11 cellular contexts compared by ENCODE assay signal in the genomic region with DNA sequence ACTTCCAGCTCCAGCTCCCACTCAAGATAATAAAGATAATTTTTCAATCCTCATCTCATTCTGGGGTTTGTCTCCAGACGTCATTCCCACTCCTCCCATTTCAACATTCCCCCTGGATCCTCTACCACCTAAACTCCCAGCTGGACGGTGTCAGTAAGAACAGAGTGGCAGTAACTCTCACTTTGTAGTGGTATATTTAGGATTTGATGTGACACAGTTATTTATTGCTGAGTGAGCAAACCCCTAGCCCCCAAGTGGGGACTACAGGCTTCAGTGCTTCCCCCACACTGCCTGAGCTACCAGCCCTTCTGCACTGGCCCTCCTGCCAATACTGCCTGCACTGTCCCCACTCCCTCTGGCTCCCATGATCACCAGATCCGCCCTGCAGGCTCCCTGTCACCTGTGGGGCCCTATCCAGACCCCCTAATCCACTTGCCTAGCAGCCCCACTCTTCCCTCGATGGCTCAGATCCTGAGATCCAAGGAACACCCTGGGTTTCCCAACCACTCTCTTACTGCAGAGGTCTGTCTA. TPM values are rescaled to one million over a fixed set of nuclear protein-coding genes. Genes with fewer than 3 reads are reported as not detected.
A peak's percentile ranks its signal among the peaks of the same experiment; 100 is the strongest.
DNase-seq lines count a peak whose midpoint lies in the region; ATAC-seq, FAIRE-seq and TF ChIP-seq lines count a peak whose summit lies in the region.
"Had no signal": no experiment of that assay in that cellular context is flagged by ENCODE, and none has a peak within 500 bp of the region (broad histone marks: within the 10 kb centered on the region; RNA-seq: fewer than 3 reads in every experiment).

No MANE protein-coding gene starts in this region.

- no peak overlapping the region for H3K4me3 ChIP-seq in GM23338
- H3K4me3 ChIP-seq in astrocyte (ENCODE audit: insufficient read depth, low read depth, low read length), result no peak overlapping the region
- no peak overlapping the region for H3K4me3 ChIP-seq in ovary

- H3F3A ChIP-seq in GM23338 (replicated peaks; ENCODE audit: low read depth), result peaks cover 17% of the 10 kb centered on the region

- no peak overlapping the region for H3K27ac ChIP-seq in GM23338 (ENCODE audit: low read depth)
- no peak overlapping the region for H3K27ac ChIP-seq in astrocyte (ENCODE audit: low read depth, low read length)
- H3K27ac ChIP-seq in ovary, result no peak overlapping the region

- FAIRE-seq in astrocyte (lab: Jason Lieb, UNC), result no peak

- H4K20me1 ChIP-seq in GM23338 (replicated peaks; ENCODE audit: insufficient read depth) (no peaks in the 10 kb centered on the region; the same call in 1 of the 2 replicates), astrocyte (ENCODE audit: insufficient read depth, low read length) (peaks cover 32% of the 10 kb centered on the region)

- H3K9me2 ChIP-seq in GM23338 (ENCODE audit: insufficient read depth), result no peaks in the 10 kb centered on the region

- H3K9me3 ChIP-seq in astrocyte (ENCODE audit: insufficient read depth, low read depth, low read length) (no peaks in the 10 kb centered on the region), ovary (no peaks in the 10 kb centered on the region)
- H3K9me3 ChIP-seq: upper lobe of left lung had no signal

- H3K4me2 ChIP-seq in GM23338 (no peak overlapping the region), astrocyte (ENCODE audit: low read length) (peak overlapping the region; percentile 99)

- H3K27me3 ChIP-seq in GM23338 (ENCODE audit: insufficient read depth) (no peaks in the 10 kb centered on the region), astrocyte (ENCODE audit: insufficient read depth, low read length) (no peaks in the 10 kb centered on the region), ovary (no peaks in the 10 kb centered on the region)
- H3K27me3 ChIP-seq: upper lobe of left lung had no signal

- peaks cover 70% of the 10 kb centered on the region for H3K4me1 Mint-ChIP-seq in CD14-positive monocyte
- peaks cover 35% of the 10 kb centered on the region for H3K4me1 Mint-ChIP-seq in GM23338
- peaks cover 15% of the 10 kb centered on the region for H3K4me1 Mint-ChIP-seq in astrocyte (ENCODE audit: low read depth, unreplicated experiment)
- peaks cover 56% of the 10 kb centered on the region for H3K4me1 Mint-ChIP-seq in nephron

- peaks cover 0 to 4% (median 0%) of the 10 kb centered on the region in 3 donors for H3K27me3 Mint-ChIP-seq in CD14-positive monocyte (ENCODE audit: low read depth in 3 of 3)
- peaks cover 24% of the 10 kb centered on the region for H3K27me3 Mint-ChIP-seq in GM23338 (ENCODE audit: insufficient read depth, low read depth, poor library complexity)
- no peaks in the 10 kb centered on the region for H3K27me3 Mint-ChIP-seq in astrocyte (ENCODE audit: low read depth, unreplicated experiment)
- no peaks in the 10 kb centered on the region for H3K27me3 Mint-ChIP-seq in nephron (ENCODE audit: low read depth)

- no peak for DNase-seq in CD14-positive monocyte (ENCODE audit: low spot score)
- no peak for DNase-seq in GM23338 (ENCODE audit: low spot score)
- no peak for DNase-seq in astrocyte (ENCODE audit: low read depth)
- no peak for DNase-seq in ovary
- DNase-seq in NCI-H524 (lab: John Stamatoyannopoulos, UW), result no peak
- DNase-seq: cerebellar nuclear complex, NCI-H526 treated with DMSO at 0.1 percent for 48 hours, upper lobe of left lung had no signal

- H3K36me3 ChIP-seq in GM23338 (ENCODE audit: insufficient read depth) (peaks cover 4% of the 10 kb centered on the region; the same call in 1 of the 2 replicates), astrocyte (ENCODE audit: insufficient read depth, low read length) (peaks cover 5% of the 10 kb centered on the region), ovary (no peaks in the 10 kb centered on the region)

- ATAC-seq in GM23338 (no peak), HG03025 (IDR thresholded peaks at IDR 0.05; ENCODE audit: low FRiP score, unreplicated experiment) (no peak), HG03469 (IDR thresholded peaks at IDR 0.05; ENCODE audit: unreplicated experiment) (no peak)

- peaks cover 28% of the 10 kb centered on the region for H3K79me2 ChIP-seq in GM23338 (replicated peaks; ENCODE audit: insufficient read depth)
- peaks cover 78% of the 10 kb centered on the region for H3K79me2 ChIP-seq in astrocyte (ENCODE audit: insufficient read depth, low read length)

- TF ChIP-seq POLR2A in ovary (IDR thresholded peaks at IDR 0.05), result no peak

- no peak for TF ChIP-seq CTCF in CD14-positive monocyte (IDR thresholded peaks at IDR 0.05)
- TF ChIP-seq CTCF in GM23338 (conservative IDR thresholded peaks at IDR 0.05; ENCODE audit: low read depth in 2 of 2), result no peak
- no peak for TF ChIP-seq CTCF in astrocyte (IDR thresholded peaks at IDR 0.05; ENCODE audit: insufficient read depth, low read depth, low read length)
- no peak for TF ChIP-seq CTCF in nephron (IDR thresholded peaks at IDR 0.05; ENCODE audit: unreplicated experiment in 3 of 3)
- no peak for TF ChIP-seq CTCF in ovary (IDR thresholded peaks at IDR 0.05)

- H3K4me3 Mint-ChIP-seq in CD14-positive monocyte (no peak overlapping the region), GM23338 (peak overlapping the region; percentile 90; the same call in 1 of the 3 replicates), astrocyte (ENCODE audit: unreplicated experiment) (peak overlapping the region; percentile 79), nephron (peak overlapping the region; percentile 83 to 95 (median 89))

- H3K4me1 ChIP-seq in GM23338 (ENCODE audit: insufficient read depth) (peaks cover 13% of the 10 kb centered on the region), astrocyte (ENCODE audit: insufficient read depth, low read length) (peaks cover 36% of the 10 kb centered on the region), ovary (ENCODE audit: insufficient read depth) (peaks cover 20% of the 10 kb centered on the region)

- H3K9ac ChIP-seq in astrocyte (ENCODE audit: low read length), result no peak overlapping the region

- TF ChIP-seq EP300 in ovary (IDR thresholded peaks at IDR 0.05), result no peak

- intact Hi-C loops in CD14-positive monocyte (cut with micrococcal nuclease) (no loop called here), ovary (cut with DNase I) (no loop called here)

- H3K27ac Mint-ChIP-seq in CD14-positive monocyte, result peak overlapping the region in 5 of 7 donors; percentile 25 to 84 (median 66)
- peak overlapping the region; percentile 80; the same call in 1 of the 2 replicates for H3K27ac Mint-ChIP-seq in GM23338
- H3K27ac Mint-ChIP-seq in astrocyte (ENCODE audit: unreplicated experiment), result no peak overlapping the region
- H3K27ac Mint-ChIP-seq in nephron, result peak overlapping the region; percentile 50 to 70 (median 67)

- H3K9me3 Mint-ChIP-seq in CD14-positive monocyte (peaks cover 0 to 2% (median 0%) of the 10 kb centered on the region in 7 donors), GM23338 (no peaks in the 10 kb centered on the region), astrocyte (ENCODE audit: unreplicated experiment) (no peaks in the 10 kb centered on the region), nephron (no peaks in the 10 kb centered on the region)

- H3K36me3 Mint-ChIP-seq in CD14-positive monocyte, result peaks cover 36 to 62% of the 10 kb centered on the region in 2 donors
- H3K36me3 Mint-ChIP-seq in GM23338 (ENCODE audit: low read depth), result peaks cover 31% of the 10 kb centered on the region
- peaks cover 23% of the 10 kb centered on the region for H3K36me3 Mint-ChIP-seq in astrocyte (ENCODE audit: low read depth, unreplicated experiment)
- peaks cover 20% of the 10 kb centered on the region for H3K36me3 Mint-ChIP-seq in nephron (ENCODE audit: low read depth)

- WGBS in ovary, 3 donors, result 70 to 75% (median 72%) methylated on average over 4 of the region's 4 CpGs

- no peak overlapping the region for H2AFZ ChIP-seq in GM23338
- H2AFZ ChIP-seq in astrocyte (ENCODE audit: low read depth, low read length), result no peak overlapping the region

TF ChIP-seq in GM23338, 12 proteins besides CTCF, POLR2A, EP300 and RAD21:
- TF ChIP-seq ZNF114 (CRISPR knock-in tag; IDR thresholded peaks at IDR 0.05), result no peak
- no peak for TF ChIP-seq POLR2AphosphoS5 (IDR thresholded peaks at IDR 0.05; ENCODE audit: low read depth)
- TF ChIP-seq STAT1 (IDR thresholded peaks at IDR 0.05; ENCODE audit: unreplicated experiment), result no peak
- no peak for TF ChIP-seq ZNF331 (CRISPR knock-in tag; IDR thresholded peaks at IDR 0.05; ENCODE audit: low read depth)

RNA-seq across cellular contexts. Expression of a gene that starts 2.4 kb away (rescaled TPM):
- 10 to 100 TPM; 18.1 to 23.4 TPM for polyA plus RNA-seq in CD14-positive monocyte
- total RNA-seq in GM23338 (2014; rRNA removed; shearing (Covaris generic)), result 12.8 and 15.0 TPM in 2 replicates
- 9.4 TPM in 2 replicates for polyA plus RNA-seq in GM23338 (2016; fragmentation: Nextera tagmentation; extraction: Ambion mirVana)
- total RNA-seq in astrocyte, result 14.7 and 15.5 TPM in 2 replicates
- 10 to 100 TPM; 13.9 to 26.2 (median 22.6) TPM for total RNA-seq in ovary
- polyA plus RNA-seq in ovary, result 10 to 100 TPM; 15.9 to 17.6 TPM

RNA-seq across cellular contexts. Expression of a gene that starts 2.5 kb away (rescaled TPM):
- polyA plus RNA-seq in CD14-positive monocyte (1 to 10 TPM; 4.2 to 4.8 TPM), GM23338 (2016; fragmentation: Nextera tagmentation; extraction: Ambion mirVana) (10.0 and 10.7 TPM in 2 replicates), ovary (1 to 10 TPM; 1.5 to 7.7 TPM)
- 1.2 and 4.2 TPM in 2 replicates for total RNA-seq in GM23338 (2014; rRNA removed; shearing (Covaris generic))
- total RNA-seq in astrocyte (0.89 and 1.2 TPM in 2 replicates), ovary (1 to 10 TPM; 1.3 to 7.2 (median 4.0) TPM)

RNA-seq across cellular contexts. Expression of a gene that starts 5.8 kb away (rescaled TPM):
- 10 to 100 TPM; 15.4 to 15.6 TPM for polyA plus RNA-seq in CD14-positive monocyte
- total RNA-seq in GM23338 (2014; rRNA removed; shearing (Covaris generic)), result 289 and 292 TPM in 2 replicates
- polyA plus RNA-seq in GM23338 (2016; fragmentation: Nextera tagmentation; extraction: Ambion mirVana), result 169 and 183 TPM in 2 replicates
- 233 and 247 TPM in 2 replicates for total RNA-seq in astrocyte
- total RNA-seq in ovary, result 100 to 1,000 TPM; 113 to 246 (median 209) TPM
- 100 to 1,000 TPM; 140 to 170 TPM for polyA plus RNA-seq in ovary

RNA-seq across cellular contexts. Expression of a gene that starts 6.6 kb away (rescaled TPM):
- polyA plus RNA-seq in CD14-positive monocyte (10 to 100 TPM; 12.0 to 13.9 TPM), GM23338 (2016; fragmentation: Nextera tagmentation; extraction: Ambion mirVana) (49.2 and 54.0 TPM in 2 replicates), ovary (10 to 100 TPM; 25.1 to 26.6 TPM)
- total RNA-seq in GM23338 (2014; rRNA removed; shearing (Covaris generic)), result 24.6 and 27.1 TPM in 2 replicates
- total RNA-seq in astrocyte (11.7 and 13.8 TPM in 2 replicates), ovary (10 to 100 TPM; 14.6 to 19.9 (median 16.5) TPM)

RNA-seq across cellular contexts. Expression of a gene that starts 7.7 kb away (rescaled TPM):
- polyA plus RNA-seq in CD14-positive monocyte (100 to 1,000 TPM; 195 to 227 TPM), GM23338 (2016; fragmentation: Nextera tagmentation; extraction: Ambion mirVana) (271 and 282 TPM in 2 replicates), ovary (100 to 1,000 TPM; 186 to 240 TPM)
- 210 and 260 TPM in 2 replicates for total RNA-seq in GM23338 (2014; rRNA removed; shearing (Covaris generic))
- total RNA-seq in astrocyte (200 and 208 TPM in 2 replicates), ovary (100 to 1,000 TPM; 120 to 258 (median 139) TPM)

Comparison
In these comparisons a context has a peak if more than half of its experiments do, and no peak if none do; other contexts are left out.
1. H3K4me3 Mint-ChIP-seq: peak in GM23338 (single experiment), astrocyte (single experiment) and nephron (3 of 3); none in CD14-positive monocyte (0 of 2).